In genomic region chr4:48269861-48270515, GRCh38 we compare ENCODE assay signal across 8 cellular contexts. TPM values are rescaled to one million over a fixed set of nuclear protein-coding genes. Genes with fewer than 3 reads are reported as not detected.
DNase-seq lines count a peak whose midpoint lies in the region; ATAC-seq, FAIRE-seq and TF ChIP-seq lines count a peak whose summit lies in the region.

No MANE protein-coding gene starts in this region.

- peak overlapping the region; percentile 89 for H3K4me3 Mint-ChIP-seq in activated T-helper 1 cell treated with anti-CD3 and anti-CD28 coated beads, Interleukin-12 subunit alpha, Interleukin-12 subunit beta, Interleukin-2, Interleukin-4 antibody, amounts not matched to agents 30 ng/mL and 10 ng/mL and 1 ng/mL, durations not matched to agents 14 hours and 24 hours and 36 hours
- H3K4me3 Mint-ChIP-seq in natural killer cell treated with Interleukin-12 subunit alpha and Interleukin-12 subunit beta and Interleukin-15 and Interleukin-18, amount 100 ng/mL, for 72 hours: peak overlapping the region; percentile 90

- intact Hi-C loops in activated T-helper 1 cell treated with anti-CD3 and anti-CD28 coated beads, Interleukin-12 subunit alpha, Interleukin-12 subunit beta, Interleukin-2, Interleukin-4 antibody, amounts not matched to agents 30 ng/mL and 10 ng/mL and 1 ng/mL, durations not matched to agents 14 hours and 24 hours and 36 hours (cut with micrococcal nuclease): loop anchor here (1.0 to 2.0 kb wide), 6 partner anchors 71 to 560 kb away; partner anchors contain the start of genes CNGA1, FRYL, NFXL1 and NIPAL1

- H3K4me3 ChIP-seq in fibroblast of mammary gland (ENCODE audit: control insufficient read depth, low read depth, low read length): peak overlapping the region; percentile 72

- DNase-seq in DMS153 treated with DMSO at 0.1 percent for 48 hours (lab: John Stamatoyannopoulos, UW; ENCODE audit: unreplicated experiment): peak; percentile 55
- peak; percentile 91 for DNase-seq in HuH-7 (ENCODE audit: low spot score)
- peak; percentile 80 for DNase-seq in RCC 7860 (ENCODE audit: low spot score)
- DNase-seq in activated T-helper 1 cell treated with anti-CD3 and anti-CD28 coated beads, Interleukin-12 subunit alpha, Interleukin-12 subunit beta, Interleukin-2, Interleukin-4 antibody, amounts not matched to agents 30 ng/mL and 10 ng/mL and 1 ng/mL, durations not matched to agents 14 hours and 24 hours and 36 hours (ENCODE audit: low spot score): peak; percentile 78
- peak; percentile 62 for DNase-seq in fibroblast of mammary gland (ENCODE audit: low read depth)
- DNase-seq in natural killer cell treated with Interleukin-12 subunit alpha and Interleukin-12 subunit beta and Interleukin-15 and Interleukin-18, amount 100 ng/mL, for 72 hours (ENCODE audit: low spot score): peak; percentile 93
- DNase-seq in stimulated activated naive CD8-positive, alpha-beta T cell treated with anti-CD3 and anti-CD28 coated beads, Interleukin-15, Interleukin-2, amounts not matched to agents 100 U/mL and 50 U/mL, for 24 hours: peak; percentile 96

- H3K27me3 Mint-ChIP-seq in activated T-helper 1 cell treated with anti-CD3 and anti-CD28 coated beads, Interleukin-12 subunit alpha, Interleukin-12 subunit beta, Interleukin-2, Interleukin-4 antibody, amounts not matched to agents 30 ng/mL and 10 ng/mL and 1 ng/mL, durations not matched to agents 14 hours and 24 hours and 36 hours (ENCODE audit: insufficient read depth): no peaks in the 10 kb centered on the region
- no peaks in the 10 kb centered on the region for H3K27me3 Mint-ChIP-seq in natural killer cell treated with Interleukin-12 subunit alpha and Interleukin-12 subunit beta and Interleukin-15 and Interleukin-18, amount 100 ng/mL, for 72 hours

- H3K36me3 Mint-ChIP-seq in activated T-helper 1 cell treated with anti-CD3 and anti-CD28 coated beads, Interleukin-12 subunit alpha, Interleukin-12 subunit beta, Interleukin-2, Interleukin-4 antibody, amounts not matched to agents 30 ng/mL and 10 ng/mL and 1 ng/mL, durations not matched to agents 14 hours and 24 hours and 36 hours (ENCODE audit: low read depth): no peaks in the 10 kb centered on the region
- H3K36me3 Mint-ChIP-seq in natural killer cell treated with Interleukin-12 subunit alpha and Interleukin-12 subunit beta and Interleukin-15 and Interleukin-18, amount 100 ng/mL, for 72 hours: no peaks in the 10 kb centered on the region

- no peaks in the 10 kb centered on the region for H3K9me3 Mint-ChIP-seq in activated T-helper 1 cell treated with anti-CD3 and anti-CD28 coated beads, Interleukin-12 subunit alpha, Interleukin-12 subunit beta, Interleukin-2, Interleukin-4 antibody, amounts not matched to agents 30 ng/mL and 10 ng/mL and 1 ng/mL, durations not matched to agents 14 hours and 24 hours and 36 hours
- no peaks in the 10 kb centered on the region for H3K9me3 Mint-ChIP-seq in natural killer cell treated with Interleukin-12 subunit alpha and Interleukin-12 subunit beta and Interleukin-15 and Interleukin-18, amount 100 ng/mL, for 72 hours

- H3K4me1 Mint-ChIP-seq in activated T-helper 1 cell treated with anti-CD3 and anti-CD28 coated beads, Interleukin-12 subunit alpha, Interleukin-12 subunit beta, Interleukin-2, Interleukin-4 antibody, amounts not matched to agents 30 ng/mL and 10 ng/mL and 1 ng/mL, durations not matched to agents 14 hours and 24 hours and 36 hours (ENCODE audit: low read depth): peaks cover 16% of the 10 kb centered on the region
- H3K4me1 Mint-ChIP-seq in natural killer cell treated with Interleukin-12 subunit alpha and Interleukin-12 subunit beta and Interleukin-15 and Interleukin-18, amount 100 ng/mL, for 72 hours (ENCODE audit: low read depth in 2 of 2): peaks cover 14 to 22% of the 10 kb centered on the region in 2 donors

- peak; percentile 80 for ATAC-seq in GM21447 (IDR thresholded peaks at IDR 0.05; ENCODE audit: unreplicated experiment)
- ATAC-seq in natural killer cell treated with Interleukin-12 subunit alpha and Interleukin-12 subunit beta and Interleukin-15 and Interleukin-18, amount 100 ng/mL, for 72 hours: peak; percentile 97
- peak; percentile 95 for ATAC-seq in stimulated activated naive CD8-positive, alpha-beta T cell treated with anti-CD3 and anti-CD28 coated beads, Interleukin-15, Interleukin-2, amounts not matched to agents 100 U/mL and 50 U/mL, for 24 hours

- peak overlapping the region; percentile 74 for H3K27ac Mint-ChIP-seq in activated T-helper 1 cell treated with anti-CD3 and anti-CD28 coated beads, Interleukin-12 subunit alpha, Interleukin-12 subunit beta, Interleukin-2, Interleukin-4 antibody, amounts not matched to agents 30 ng/mL and 10 ng/mL and 1 ng/mL, durations not matched to agents 14 hours and 24 hours and 36 hours
- H3K27ac Mint-ChIP-seq in natural killer cell treated with Interleukin-12 subunit alpha and Interleukin-12 subunit beta and Interleukin-15 and Interleukin-18, amount 100 ng/mL, for 72 hours: peak overlapping the region; percentile 80 to 89

- FAIRE-seq in RCC 7860 (lab: Jason Lieb, UNC): peak; percentile 37

- peak; percentile 18 for TF ChIP-seq CTCF in fibroblast of mammary gland (conservative IDR thresholded peaks at IDR 0.05; ENCODE audit: control insufficient read depth, insufficient read depth, low read depth, low read length)

RNA-seq across cellular contexts. Expression of gene TEC, which starts 0.3 kb away (rescaled TPM):
- 1.1 and 1.3 TPM in 2 replicates for total RNA-seq in activated T-helper 1 cell treated with anti-CD3 and anti-CD28 coated beads, Interleukin-12 subunit alpha, Interleukin-12 subunit beta, Interleukin-2, Interleukin-4 antibody, amounts not matched to agents 30 ng/mL and 10 ng/mL and 1 ng/mL, durations not matched to agents 14 hours and 24 hours and 36 hours
- total RNA-seq in natural killer cell treated with Interleukin-12 subunit alpha and Interleukin-12 subunit beta and Interleukin-15 and Interleukin-18, amount 100 ng/mL, for 72 hours: 1 to 10 TPM; 2.0 to 3.1 TPM

Comparison
In these comparisons a context has a peak if more than half of its experiments do, and no peak if none do; other contexts are left out.
1. Peak in every context shown above with its lines: DNase-seq, ATAC-seq and H3K4me3 ChIP-seq.